26 cellular contexts compared by ENCODE assay signal in genomic region chr5:56580864-56581263, GRCh38.
"Had no signal": no experiment of that assay in that cellular context is flagged by ENCODE, and none has a peak within 500 bp of the region (broad histone marks: within the 10 kb centered on the region; RNA-seq: fewer than 3 reads in every experiment).

No MANE protein-coding gene starts in this region.

- H3K36me3 ChIP-seq: left ventricle myocardium inferior, sigmoid colon, thoracic aorta, vagina had no signal

- H3K4me3 Mint-ChIP-seq: activated CD4-positive, alpha-beta T cell treated with anti-CD3 and anti-CD28 coated beads for 36 hours; activated T-cell treated with anti-CD3 and anti-CD28 coated beads, Interleukin-2, amount 50 U/mL, for 24 hours; activated T-helper 17 cell treated with anti-CD3 and anti-CD28 coated beads, Interleukin-2, amount 50 U/mL, for 72 hours; brain; natural killer cell treated with Interleukin-12 subunit alpha and Interleukin-12 subunit beta and Interleukin-15 and Interleukin-18, amount 100 ng/mL, for 72 hours; type B pancreatic cell had no signal

- H3K9me3 ChIP-seq: sigmoid colon, thoracic aorta, vagina had no signal

- H3K27me3 ChIP-seq: sigmoid colon, vagina had no signal

- H3K4me2 ChIP-seq: smooth muscle cell had no signal

- H3K27me3 Mint-ChIP-seq: activated CD4-positive, alpha-beta T cell treated with anti-CD3 and anti-CD28 coated beads for 36 hours; activated T-cell treated with anti-CD3 and anti-CD28 coated beads, Interleukin-2, amount 50 U/mL, for 24 hours; activated T-helper 17 cell treated with anti-CD3 and anti-CD28 coated beads, Interleukin-2, amount 50 U/mL, for 72 hours; brain; type B pancreatic cell had no signal

- ATAC-seq: activated CD4-positive, alpha-beta T cell treated with anti-CD3 and anti-CD28 coated beads for 36 hours; activated naive CD4-positive, alpha-beta T cell treated with anti-CD3 and anti-CD28 coated beads, Interleukin-2, amount 50 U/mL, for 72 hours; activated T-helper 17 cell treated with anti-CD3 and anti-CD28 coated beads, Interleukin-2, amount 50 U/mL, for 72 hours; natural killer cell treated with Interleukin-12 subunit alpha and Interleukin-12 subunit beta and Interleukin-15 and Interleukin-18, amount 100 ng/mL, for 72 hours had no signal

- H3K36me3 Mint-ChIP-seq: brain; natural killer cell treated with Interleukin-12 subunit alpha and Interleukin-12 subunit beta and Interleukin-15 and Interleukin-18, amount 100 ng/mL, for 72 hours; type B pancreatic cell had no signal

- H3K9me3 Mint-ChIP-seq: activated T-helper 17 cell treated with anti-CD3 and anti-CD28 coated beads, Interleukin-2, amount 50 U/mL, for 72 hours; natural killer cell treated with Interleukin-12 subunit alpha and Interleukin-12 subunit beta and Interleukin-15 and Interleukin-18, amount 100 ng/mL, for 72 hours; type B pancreatic cell had no signal

- H3K4me3 ChIP-seq: left ventricle myocardium inferior, sigmoid colon, smooth muscle cell, thoracic aorta, vagina had no signal

- DNase-seq: activated CD4-positive, alpha-beta T cell treated with anti-CD3 and anti-CD28 coated beads for 36 hours; activated CD4-positive, alpha-beta T cell treated with anti-CD3 and anti-CD28 coated beads, Interleukin-2, amount 50 U/mL, for 4 hours; activated CD8-positive, alpha-beta memory T cell treated with anti-CD3 and anti-CD28 coated beads for 24 hours; activated CD8-positive, alpha-beta memory T cell treated with anti-CD3 and anti-CD28 coated beads, Interleukin-2, amount 50 U/mL, for 4 hours; activated T-cell treated with anti-CD3 and anti-CD28 coated beads, Interleukin-2, amount 50 U/mL, for 24 hours; aorta; effector CD8-positive, alpha-beta T cell; foreskin melanocyte; hippocampal formation; kidney glomerular epithelial cell; left ventricle myocardium inferior; midbrain; retina; sigmoid colon; stimulated activated CD4-positive, alpha-beta T cell treated with anti-CD3 and anti-CD28 coated beads, Interleukin-2, amount 100 ng/mL, for 48 hours; stimulated activated CD8-positive, alpha-beta memory T cell treated with anti-CD3 and anti-CD28 coated beads, Interleukin-4, amount 100 ng/mL, for 48 hours; stimulated activated naive CD4-positive, alpha-beta T cell treated with Interleukin-2 at 50 U/mL for 16 hours had no signal

- H3K27ac ChIP-seq: left ventricle myocardium inferior, sigmoid colon, thoracic aorta, vagina had no signal

- H3K27ac Mint-ChIP-seq: activated CD4-positive, alpha-beta T cell treated with anti-CD3 and anti-CD28 coated beads for 36 hours; activated naive CD4-positive, alpha-beta T cell treated with anti-CD3 and anti-CD28 coated beads, Interleukin-2, amount 50 U/mL, for 72 hours; activated T-cell treated with anti-CD3 and anti-CD28 coated beads, Interleukin-2, amount 50 U/mL, for 24 hours; activated T-helper 17 cell treated with anti-CD3 and anti-CD28 coated beads, Interleukin-2, amount 50 U/mL, for 72 hours; brain; natural killer cell treated with Interleukin-12 subunit alpha and Interleukin-12 subunit beta and Interleukin-15 and Interleukin-18, amount 100 ng/mL, for 72 hours; progenitor cell of endocrine pancreas; type B pancreatic cell had no signal
